ENCODE assay signal across 32 cellular contexts in genomic region chr19:44931541-44931940, GRCh38. TPM values are rescaled to one million over a fixed set of nuclear protein-coding genes. Genes with fewer than 3 reads are reported as not detected.
"Had no signal": no experiment of that assay in that cellular context is flagged by ENCODE, and none has a peak within 500 bp of the region (broad histone marks: within the 10 kb centered on the region; RNA-seq: fewer than 3 reads in every experiment).

No MANE protein-coding gene starts in this region.

- FAIRE-seq: pancreas, small intestine had no signal

- H3K4me3 ChIP-seq: hepatocyte, left ventricle myocardium inferior, lung, mucosa of descending colon, pancreas, prostate gland, sigmoid colon, spleen, tibial nerve, uterus had no signal

- H3K9me3 ChIP-seq: left ventricle myocardium inferior, mucosa of descending colon, pancreas, prostate gland, sigmoid colon, spleen, tibial nerve, uterus had no signal

- H3K4me2 ChIP-seq: hepatocyte had no signal

- H3K79me2 ChIP-seq: hepatocyte had no signal

- H3K27me3 ChIP-seq: hepatocyte, pancreas, sigmoid colon, tibial nerve, uterus had no signal

- ATAC-seq: mucosa of descending colon; naive thymus-derived CD4-positive, alpha-beta T cell; natural killer cell treated with Interleukin-12 subunit alpha and Interleukin-12 subunit beta and Interleukin-15 and Interleukin-18, amount 100 ng/mL, for 72 hours; pancreas; right cardiac atrium; stimulated activated memory B cell treated with anti-CD40 and anti-IgM and Interleukin-4, amounts not matched to agents 10 μg/mL and 1 μg/mL and 100 μg/mL, for 72 hours; stimulated activated naive CD8-positive, alpha-beta T cell treated with anti-CD3 and anti-CD28 coated beads, Interleukin-15, amount 100 ng/mL, for 72 hours had no signal

- DNase-seq: islet precursor cell; left ventricle myocardium inferior; midbrain; mucosa of descending colon; naive thymus-derived CD4-positive, alpha-beta T cell; pancreas; posterior cingulate gyrus; retina; right cardiac atrium; sigmoid colon; small intestine; spleen; stimulated activated CD4-positive, alpha-beta T cell treated with anti-CD3 and anti-CD28 coated beads, Interleukin-4, amount 100 ng/mL, for 4 hours; stimulated activated CD8-positive, alpha-beta memory T cell treated with anti-CD3 and anti-CD28 coated beads, Interleukin-4, amount 100 ng/mL, for 48 hours; stimulated activated naive CD4-positive, alpha-beta T cell treated with Interleukin-2 at 50 U/mL for 16 hours; stimulated activated naive CD8-positive, alpha-beta T cell treated with anti-CD3 and anti-CD28 coated beads, Interleukin-15, amount 100 ng/mL, for 72 hours; substantia nigra; uterus had no signal

- H3K36me3 ChIP-seq: left ventricle myocardium inferior, pancreas, prostate gland, sigmoid colon, spleen, tibial nerve, uterus had no signal

- H3K4me1 ChIP-seq: prostate gland, uterus had no signal

- H2AFZ ChIP-seq: hepatocyte had no signal

- H3K27ac ChIP-seq: hepatocyte, left ventricle myocardium inferior, pancreas, prostate gland, sigmoid colon, spleen, tibial nerve, uterus had no signal

RNA-seq across cellular contexts. Expression of gene APOC4, which starts 10.5 kb away (rescaled TPM):
- total RNA-seq: hepatocyte; kidney epithelial cell; left ventricle myocardium inferior; lower leg skin; lung; mesenteric fat pad; mucosa of descending colon; myocyte; naive thymus-derived CD4-positive, alpha-beta T cell; natural killer cell treated with Interleukin-12 subunit alpha and Interleukin-12 subunit beta and Interleukin-15 and Interleukin-18, amount 100 ng/mL, for 72 hours; omental fat pad; prostate gland; right cardiac atrium; sigmoid colon; spleen; temporal lobe; tibial nerve; ureter; uterus had no signal
- polyA plus RNA-seq: hepatocyte; naive thymus-derived CD4-positive, alpha-beta T cell; neural cell; pancreas; right cardiac atrium; sigmoid colon; small intestine had no signal

RNA-seq across cellular contexts. Expression of gene APOC2, which starts 14.3 kb away (rescaled TPM):
- total RNA-seq: kidney epithelial cell, left ventricle myocardium inferior, prostate gland, right cardiac atrium, sigmoid colon, uterus had no signal
- polyA plus RNA-seq: naive thymus-derived CD4-positive, alpha-beta T cell; neural cell had no signal

RNA-seq across cellular contexts. Expression of gene APOC1, which starts 17.1 kb away (rescaled TPM):
- total RNA-seq: natural killer cell treated with Interleukin-12 subunit alpha and Interleukin-12 subunit beta and Interleukin-15 and Interleukin-18, amount 100 ng/mL, for 72 hours had no signal
- polyA plus RNA-seq: naive thymus-derived CD4-positive, alpha-beta T cell; neural cell had no signal

RNA-seq across cellular contexts. Expression of gene APOE, which starts 25.9 kb away (rescaled TPM):
- polyA plus RNA-seq: naive thymus-derived CD4-positive, alpha-beta T cell had no signal
